8 cellular contexts compared by ENCODE assay signal in genomic region chr10:110864662-110865140, GRCh38. TPM values are rescaled to one million over a fixed set of nuclear protein-coding genes. Genes with fewer than 3 reads are reported as not detected.
DNase-seq lines count a peak whose midpoint lies in the region; ATAC-seq, FAIRE-seq and TF ChIP-seq lines count a peak whose summit lies in the region.

No MANE protein-coding gene starts in this region.

- H3K4me1 Mint-ChIP-seq in activated T-helper 17 cell treated with anti-CD3 and anti-CD28 coated beads, Interleukin-2, amount 50 U/mL, for 72 hours = peaks cover 73% of the 10 kb centered on the region
- H3K4me1 Mint-ChIP-seq in immature natural killer cell = peaks cover 98 to 100% of the 10 kb centered on the region in 2 donors

- WGBS in suprapubic skin = 25% methylated on average over 6 of the region's 6 CpGs

- H3K27me3 ChIP-seq in suprapubic skin = no peaks in the 10 kb centered on the region

- no peaks in the 10 kb centered on the region for H3K27me3 Mint-ChIP-seq in activated T-helper 17 cell treated with anti-CD3 and anti-CD28 coated beads, Interleukin-2, amount 50 U/mL, for 72 hours
- H3K27me3 Mint-ChIP-seq in immature natural killer cell (ENCODE audit: low read depth in 3 of 3) = peaks cover 3 to 6% (median 6%) of the 10 kb centered on the region in 3 donors

- no peak for TF ChIP-seq EP300 in suprapubic skin (IDR thresholded peaks at IDR 0.05)

- peak overlapping the region; percentile 85 for H3K4me3 Mint-ChIP-seq in activated T-helper 17 cell treated with anti-CD3 and anti-CD28 coated beads, Interleukin-2, amount 50 U/mL, for 72 hours
- peak overlapping the region; percentile 74 to 92 (median 88) for H3K4me3 Mint-ChIP-seq in immature natural killer cell

- no peaks in the 10 kb centered on the region for H3K9me3 Mint-ChIP-seq in activated T-helper 17 cell treated with anti-CD3 and anti-CD28 coated beads, Interleukin-2, amount 50 U/mL, for 72 hours
- no peaks in the 10 kb centered on the region for H3K9me3 Mint-ChIP-seq in immature natural killer cell

- peak overlapping the region; percentile 95 for H3K27ac Mint-ChIP-seq in activated T-helper 17 cell treated with anti-CD3 and anti-CD28 coated beads, Interleukin-2, amount 50 U/mL, for 72 hours
- H3K27ac Mint-ChIP-seq in immature natural killer cell = peak overlapping the region; percentile 98 to 100 (median 99)

- no peaks in the 10 kb centered on the region for H3K36me3 Mint-ChIP-seq in activated T-helper 17 cell treated with anti-CD3 and anti-CD28 coated beads, Interleukin-2, amount 50 U/mL, for 72 hours (ENCODE audit: low read depth)
- H3K36me3 Mint-ChIP-seq in immature natural killer cell = no peaks in the 10 kb centered on the region

- TF ChIP-seq CTCF in suprapubic skin (IDR thresholded peaks at IDR 0.05) = no peak

- peaks cover 92% of the 10 kb centered on the region for H3K4me1 ChIP-seq in suprapubic skin

- ATAC-seq in GM21723 (IDR thresholded peaks at IDR 0.05; ENCODE audit: unreplicated experiment) = peak; percentile 59
- peak; percentile 84 for ATAC-seq in activated T-helper 17 cell treated with anti-CD3 and anti-CD28 coated beads, Interleukin-2, amount 50 U/mL, for 72 hours (replicated peaks)

- TF ChIP-seq POLR2A in GM12891 (IDR thresholded peaks at IDR 0.05; ENCODE audit: low read depth, low read length) (no peak), suprapubic skin (IDR thresholded peaks at IDR 0.05) (no peak)

- peak; percentile 87 for FAIRE-seq in GM12891 (lab: Jason Lieb, UNC)

- no peaks in the 10 kb centered on the region for H3K36me3 ChIP-seq in suprapubic skin

- H3K27ac ChIP-seq in suprapubic skin = peak overlapping the region; percentile 84

- peak overlapping the region; percentile 9 for H3K4me3 ChIP-seq in suprapubic skin

- DNase-seq in GM12891 (ENCODE audit: insufficient read length, low spot score) (no peak), LoVo (ENCODE audit: low spot score) (peak; percentile 65), immature natural killer cell (peak; percentile 83 to 85 (median 85)), suprapubic skin (ENCODE audit: low spot score in 2 of 2) (no peak), AG20443 (ENCODE audit: low spot score) (no peak), mesenteric fat pad (ENCODE audit: low spot score) (no peak)

- no peaks in the 10 kb centered on the region for H3K9me3 ChIP-seq in suprapubic skin

TF ChIP-seq in GM12891, 5 proteins besides CTCF, POLR2A, EP300 and RAD21:
- TF ChIP-seq POU2F2 (IDR thresholded peaks at IDR 0.05; ENCODE audit: low read depth, low read length) (no peak), POLR2AphosphoS5 (IDR thresholded peaks at IDR 0.05; ENCODE audit: low read depth, low read length) (no peak), SPI1 (IDR thresholded peaks at IDR 0.05; ENCODE audit: low read depth, low read length) (peak; percentile 80)

RNA-seq across cellular contexts. Expression of gene PDCD4, which starts 7.0 kb away (rescaled TPM):
- polyA plus RNA-seq in GM12891 (2012; ENCODE audit: low read depth, missing spikeins) = 287 TPM
- 100 to 1,000 TPM in 1 of 2 donors, 10 to 100 TPM in 1; 59.0 to 140 TPM for total RNA-seq in activated T-helper 17 cell treated with anti-CD3 and anti-CD28 coated beads, Interleukin-2, amount 50 U/mL, for 72 hours
- 100 to 1,000 TPM; 212 to 318 (median 231) TPM for polyA plus RNA-seq in immature natural killer cell
- 100 to 1,000 TPM; 243 to 594 (median 293) TPM for total RNA-seq in suprapubic skin
- 146 TPM for total RNA-seq in mesenteric fat pad

RNA-seq across cellular contexts. Expression of gene BBIP1, which starts 54.3 kb away (rescaled TPM):
- polyA plus RNA-seq in GM12891 (2012; ENCODE audit: low read depth, missing spikeins) = 19.9 TPM
- 10 to 100 TPM; 24.1 to 40.0 TPM for total RNA-seq in activated T-helper 17 cell treated with anti-CD3 and anti-CD28 coated beads, Interleukin-2, amount 50 U/mL, for 72 hours
- polyA plus RNA-seq in immature natural killer cell = 10 to 100 TPM; 17.0 to 26.8 (median 18.3) TPM
- total RNA-seq in suprapubic skin = 10 to 100 TPM in 2 of 4 donors, 1 to 10 TPM in 2; 6.5 to 14.0 (median 10.3) TPM
- 26.9 TPM for total RNA-seq in mesenteric fat pad

RNA-seq across cellular contexts. Expression of gene SHOC2, which starts 54.7 kb away (rescaled TPM):
- 24.4 TPM for polyA plus RNA-seq in GM12891 (2012; ENCODE audit: low read depth, missing spikeins)
- 10 to 100 TPM; 38.3 to 39.6 TPM for total RNA-seq in activated T-helper 17 cell treated with anti-CD3 and anti-CD28 coated beads, Interleukin-2, amount 50 U/mL, for 72 hours
- 10 to 100 TPM; 52.6 to 68.8 (median 52.8) TPM for polyA plus RNA-seq in immature natural killer cell
- 10 to 100 TPM; 33.8 to 80.8 (median 40.8) TPM for total RNA-seq in suprapubic skin
- total RNA-seq in mesenteric fat pad = 79.5 TPM

Comparison
In these comparisons a context has a peak if more than half of its experiments do, and no peak if none do; other contexts are left out.
1. DNase-seq: peak in LoVo (single experiment) and immature natural killer cell (3 of 3); none in GM12891 (single experiment), suprapubic skin (0 of 2), AG20443 (single experiment) and mesenteric fat pad (single experiment).